In genomic region chr11:74138572-74138971, GRCh38 we compare ENCODE assay signal across 9 cellular contexts. TPM values are rescaled to one million over a fixed set of nuclear protein-coding genes. Genes with fewer than 3 reads are reported as not detected.
DNase-seq lines count a peak whose midpoint lies in the region; ATAC-seq and TF ChIP-seq lines count a peak whose summit lies in the region.
"Had no signal": no experiment of that assay in that cellular context is flagged by ENCODE, and none has a peak within 500 bp of the region (broad histone marks: within the 10 kb centered on the region; RNA-seq: fewer than 3 reads in every experiment).

No MANE protein-coding gene starts in this region.

- no peak for TF ChIP-seq CTCF in upper lobe of left lung (IDR thresholded peaks at IDR 0.05)

- no peak overlapping the region for H3K27ac Mint-ChIP-seq in T-helper 17 cell

- H3K4me1 Mint-ChIP-seq in T-helper 17 cell, result peaks cover 11% of the 10 kb centered on the region

- H3K27ac ChIP-seq in layer of hippocampus (ENCODE audit: low read depth, low read length), result peak overlapping the region; percentile 16
- peak overlapping the region in 2 of 4 donors; percentile 18 to 32 for H3K27ac ChIP-seq in upper lobe of left lung

- peaks cover 0 to 34% (median 2%) of the 10 kb centered on the region in 4 donors for H3K36me3 ChIP-seq in upper lobe of left lung

- no peak overlapping the region for H3K4me3 Mint-ChIP-seq in T-helper 17 cell

- no peak overlapping the region for H3K4me3 ChIP-seq in upper lobe of left lung

- WGBS in upper lobe of left lung, 2 donors, result 43 to 58% methylated on average over 2 of the region's 2 CpGs

- no peaks in the 10 kb centered on the region for H3K27me3 ChIP-seq in layer of hippocampus (ENCODE audit: control insufficient read depth, insufficient read depth, low read length)
- H3K27me3 ChIP-seq in upper lobe of left lung, result no peaks in the 10 kb centered on the region

- no peaks in the 10 kb centered on the region for H3K9me3 ChIP-seq in upper lobe of left lung
- H3K9me3 ChIP-seq in T-helper 17 cell (ENCODE audit: control insufficient read depth, low read length, poor library complexity, severe bottlenecking), result no peaks in the 10 kb centered on the region

- no peak for TF ChIP-seq EP300 in upper lobe of left lung (IDR thresholded peaks at IDR 0.05)

- peak; percentile 67 to 68 for ATAC-seq in upper lobe of left lung (ENCODE audit: low FRiP score in 2 of 2)
- ATAC-seq in GM19395 (IDR thresholded peaks at IDR 0.05; ENCODE audit: unreplicated experiment), result no peak
- ATAC-seq in GM18498 (IDR thresholded peaks at IDR 0.05; ENCODE audit: unreplicated experiment), result no peak
- no peak for ATAC-seq in T-helper 17 cell

- DNase-seq in NCI-H2171 treated with DMSO at 0.1 percent for 48 hours (lab: John Stamatoyannopoulos, UW) (peak; percentile 31), NCI-H2171 (lab: John Stamatoyannopoulos, UW) (no peak), T47D (ENCODE audit: low read depth in 1 of 2, low spot score in 1 of 2) (peak; percentile 59 to 98), upper lobe of left lung (no peak), T-helper 17 cell (no peak)
- DNase-seq: NCI-H524 treated with DMSO at 0.1 percent for 48 hours had no signal

- in situ Hi-C loops in T47D (cut with HindIII; ENCODE audit: low pct_unique_long_range_greater_than_20kb, low sequenced_read_pairs), result no loop called here

- no peaks in the 10 kb centered on the region for H3K27me3 Mint-ChIP-seq in T-helper 17 cell

- peaks cover 10% of the 10 kb centered on the region for H3K36me3 Mint-ChIP-seq in T-helper 17 cell (ENCODE audit: low read depth)

- H3K4me1 ChIP-seq in upper lobe of left lung, result peaks cover 0 to 5% (median 2%) of the 10 kb centered on the region in 4 donors

- TF ChIP-seq POLR2A in upper lobe of left lung (IDR thresholded peaks at IDR 0.05), result no peak

RNA-seq across cellular contexts. Expression of gene C2CD3, which starts 32.2 kb away (rescaled TPM):
- total RNA-seq in upper lobe of left lung (10 to 100 TPM; 21.4 to 55.5 (median 26.6) TPM), T-helper 17 cell (10 to 100 TPM; 35.5 to 37.1 TPM)

RNA-seq across cellular contexts. Expression of gene PPME1, which starts 32.5 kb away (rescaled TPM):
- 10 to 100 TPM; 13.9 to 36.9 (median 29.5) TPM for total RNA-seq in upper lobe of left lung
- 10 to 100 TPM; 15.3 to 17.8 TPM for total RNA-seq in T-helper 17 cell

Comparison
In these comparisons a context has a peak if more than half of its experiments do, and no peak if none do; other contexts are left out.
1. DNase-seq: peak in NCI-H2171 treated with DMSO at 0.1 percent for 48 hours (single experiment) and T47D (2 of 2); none in NCI-H2171 (single experiment), upper lobe of left lung (0 of 2) and T-helper 17 cell (0 of 3).
2. ATAC-seq: peak in upper lobe of left lung (2 of 2); none in GM19395 (single experiment), GM18498 (single experiment) and T-helper 17 cell (single experiment).